10 cellular contexts compared by ENCODE assay signal in the genomic region with DNA sequence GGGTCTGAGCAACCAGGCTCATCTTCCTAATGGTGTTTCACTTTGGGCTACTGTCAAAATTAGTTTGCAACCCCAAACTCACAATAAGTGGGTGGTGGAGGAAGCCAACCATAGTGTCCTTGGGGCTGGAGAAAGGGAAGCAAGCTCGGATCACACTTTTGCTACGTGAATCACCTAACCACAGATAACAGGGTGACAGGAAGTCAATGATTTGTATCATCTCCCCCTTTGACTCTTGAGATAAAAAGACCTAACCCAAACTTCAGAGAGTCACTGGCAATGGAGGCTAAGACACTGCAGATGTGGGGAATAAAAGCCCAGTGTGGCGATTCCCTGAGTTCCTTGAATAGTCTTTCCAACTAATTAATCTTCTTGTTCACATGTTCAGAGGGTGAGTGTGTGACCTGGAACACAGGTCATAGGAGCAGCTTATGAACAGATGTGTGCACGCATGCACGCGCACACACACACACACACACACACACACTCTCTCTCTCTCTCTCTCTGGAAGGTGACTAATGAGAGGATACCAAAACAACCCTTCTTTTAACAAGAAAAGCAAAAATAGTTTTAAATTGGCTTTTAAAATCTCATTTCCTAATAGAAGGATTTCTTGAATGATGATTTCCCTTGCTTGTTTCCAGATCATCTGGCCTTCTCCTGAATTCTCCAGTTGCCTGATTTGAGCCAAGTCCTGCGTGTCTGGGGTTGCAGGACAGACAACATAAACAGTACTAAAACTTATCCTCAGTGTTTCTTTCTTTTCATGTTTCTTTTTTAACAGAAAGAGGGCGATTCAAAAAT. TPM values are rescaled to one million over a fixed set of nuclear protein-coding genes. Genes with fewer than 3 reads are reported as not detected.
DNase-seq lines count a peak whose midpoint lies in the region; ATAC-seq and TF ChIP-seq lines count a peak whose summit lies in the region.
"Had no signal": no experiment of that assay in that cellular context is flagged by ENCODE, and none has a peak within 500 bp of the region (broad histone marks: within the 10 kb centered on the region; RNA-seq: fewer than 3 reads in every experiment).

No MANE protein-coding gene starts in this region.

- peak overlapping the region; percentile 24 for H3K27ac Mint-ChIP-seq in stimulated activated effector memory CD8-positive, alpha-beta T cell treated with anti-CD3 and anti-CD28 coated beads, Interleukin-12 subunit alpha, Interleukin-12 subunit beta, amount 100 ng/mL, for 72 hours
- H3K27ac Mint-ChIP-seq: natural killer cell treated with Interleukin-12 subunit alpha and Interleukin-12 subunit beta and Interleukin-15 and Interleukin-18, amount 100 ng/mL, for 72 hours had no signal

- H3K4me1 Mint-ChIP-seq in stimulated activated effector memory CD8-positive, alpha-beta T cell treated with anti-CD3 and anti-CD28 coated beads, Interleukin-12 subunit alpha, Interleukin-12 subunit beta, amount 100 ng/mL, for 72 hours: peaks cover 83% of the 10 kb centered on the region

- no peaks in the 10 kb centered on the region for H3K36me3 Mint-ChIP-seq in stimulated activated effector memory CD8-positive, alpha-beta T cell treated with anti-CD3 and anti-CD28 coated beads, Interleukin-12 subunit alpha, Interleukin-12 subunit beta, amount 100 ng/mL, for 72 hours
- H3K36me3 Mint-ChIP-seq: natural killer cell treated with Interleukin-12 subunit alpha and Interleukin-12 subunit beta and Interleukin-15 and Interleukin-18, amount 100 ng/mL, for 72 hours had no signal

- no peak overlapping the region for H3K4me3 ChIP-seq in fibroblast of mammary gland (ENCODE audit: control insufficient read depth, low read depth, low read length)
- H3K4me3 ChIP-seq: SK-N-MC had no signal

- no peak overlapping the region for H3K4me3 Mint-ChIP-seq in stimulated activated effector memory CD8-positive, alpha-beta T cell treated with anti-CD3 and anti-CD28 coated beads, Interleukin-12 subunit alpha, Interleukin-12 subunit beta, amount 100 ng/mL, for 72 hours
- H3K4me3 Mint-ChIP-seq: natural killer cell treated with Interleukin-12 subunit alpha and Interleukin-12 subunit beta and Interleukin-15 and Interleukin-18, amount 100 ng/mL, for 72 hours had no signal

- DNase-seq in HCEC 1CT: peak; percentile 29
- DNase-seq in activated CD4-positive, alpha-beta T cell treated with anti-CD3 and anti-CD28 coated beads for 4 hours: peak; percentile 20 to 25
- peak; percentile 67 for DNase-seq in fibroblast of mammary gland (ENCODE audit: low read depth)
- DNase-seq in stimulated activated effector memory CD8-positive, alpha-beta T cell treated with anti-CD3 and anti-CD28 coated beads, Interleukin-12 subunit alpha, Interleukin-12 subunit beta, amount 100 ng/mL, for 72 hours (ENCODE audit: low spot score in 2 of 2): no peak
- DNase-seq in NCI-H446 treated with DMSO at 0.1 percent for 48 hours (lab: John Stamatoyannopoulos, UW): no peak
- DNase-seq in activated gamma-delta T cell treated with Interleukin-2 at 50 U/mL for 16 hours: no peak
- DNase-seq in mesenteric fat pad (ENCODE audit: low spot score): no peak
- DNase-seq: effector CD8-positive, alpha-beta T cell had no signal

- H3K9me3 Mint-ChIP-seq in stimulated activated effector memory CD8-positive, alpha-beta T cell treated with anti-CD3 and anti-CD28 coated beads, Interleukin-12 subunit alpha, Interleukin-12 subunit beta, amount 100 ng/mL, for 72 hours: no peaks in the 10 kb centered on the region
- H3K9me3 Mint-ChIP-seq: natural killer cell treated with Interleukin-12 subunit alpha and Interleukin-12 subunit beta and Interleukin-15 and Interleukin-18, amount 100 ng/mL, for 72 hours had no signal

- no peak for TF ChIP-seq CTCF in fibroblast of mammary gland (conservative IDR thresholded peaks at IDR 0.05; ENCODE audit: control insufficient read depth, insufficient read depth, low read depth, low read length)

- ATAC-seq in stimulated activated effector memory CD8-positive, alpha-beta T cell treated with anti-CD3 and anti-CD28 coated beads, Interleukin-12 subunit alpha, Interleukin-12 subunit beta, amount 100 ng/mL, for 72 hours: peak; percentile 87

RNA-seq across cellular contexts. Expression of a gene that starts 21.2 kb away (rescaled TPM):
- 127 TPM for total RNA-seq in mesenteric fat pad

Comparison
In these comparisons a context has a peak if more than half of its experiments do, and no peak if none do; other contexts are left out.
1. DNase-seq: peak in HCEC 1CT (single experiment), activated CD4-positive, alpha-beta T cell treated with anti-CD3 and anti-CD28 coated beads for 4 hours (2 of 2) and fibroblast of mammary gland (single experiment); none in stimulated activated effector memory CD8-positive, alpha-beta T cell treated with anti-CD3 and anti-CD28 coated beads, Interleukin-12 subunit alpha, Interleukin-12 subunit beta, amount 100 ng/mL, for 72 hours (0 of 2), NCI-H446 treated with DMSO at 0.1 percent for 48 hours (single experiment), activated gamma-delta T cell treated with Interleukin-2 at 50 U/mL for 16 hours (single experiment) and mesenteric fat pad (single experiment).